ENCODE assay signal across 21 cellular contexts in the genomic region with DNA sequence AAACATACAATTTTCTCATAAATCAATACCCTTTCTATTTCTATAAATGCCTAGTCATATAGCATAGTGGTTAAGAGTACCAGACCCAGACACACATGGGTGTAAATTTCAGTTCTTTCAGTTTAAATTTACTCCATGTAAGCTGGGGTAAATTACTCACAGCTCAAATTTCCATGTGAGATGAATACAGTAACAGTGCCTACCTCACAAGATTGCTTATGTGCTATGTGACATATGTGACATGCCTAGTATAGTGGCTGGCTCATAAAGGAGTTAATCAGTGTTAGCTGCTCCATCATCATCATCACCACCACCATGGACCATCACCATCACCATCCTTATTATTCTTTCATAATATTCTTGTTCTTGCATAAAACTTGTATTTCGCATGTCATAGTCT.
"Had no signal": no experiment of that assay in that cellular context is flagged by ENCODE, and none has a peak within 500 bp of the region (broad histone marks: within the 10 kb centered on the region; RNA-seq: fewer than 3 reads in every experiment).

No MANE protein-coding gene starts in this region.

- H3K4me1 Mint-ChIP-seq: nephron had no signal

- H3K27me3 ChIP-seq: body of pancreas, heart right ventricle, pancreas, testis, vagina had no signal

- H3K27me3 Mint-ChIP-seq: dendritic cell treated with granulocyte-macrophage colony-stimulating factor and Interleukin-4, amounts not matched to agents 40 ng/mL and 50 ng/mL, for 4 days; memory B cell had no signal

- ATAC-seq: body of pancreas, heart right ventricle, left cardiac atrium, pancreas, right cardiac atrium had no signal

- H3K4me3 Mint-ChIP-seq: dendritic cell treated with granulocyte-macrophage colony-stimulating factor and Interleukin-4, amounts not matched to agents 40 ng/mL and 50 ng/mL, for 4 days; memory B cell; nephron had no signal

- H3K36me3 ChIP-seq: pancreas, vagina had no signal

- H3K4me1 ChIP-seq: body of pancreas, vagina had no signal

- H3K9me3 ChIP-seq: body of pancreas, pancreas, testis, vagina had no signal

- FAIRE-seq: endometrium, pancreas had no signal

- H3K4me3 ChIP-seq: body of pancreas, heart right ventricle, pancreas, testis, vagina had no signal

- H3K27ac ChIP-seq: body of pancreas, heart right ventricle, pancreas, testis, vagina, VCaP had no signal

- H3K9me3 Mint-ChIP-seq: dendritic cell treated with granulocyte-macrophage colony-stimulating factor and Interleukin-4, amounts not matched to agents 40 ng/mL and 50 ng/mL, for 4 days; memory B cell had no signal

- H3K27ac Mint-ChIP-seq: dendritic cell treated with granulocyte-macrophage colony-stimulating factor and Interleukin-4, amounts not matched to agents 40 ng/mL and 50 ng/mL, for 4 days; memory B cell; nephron had no signal

- DNase-seq: activated CD4-positive, alpha-beta T cell treated with anti-CD3 and anti-CD28 coated beads for 1 hour; activated CD4-positive, alpha-beta T cell treated with anti-CD3 and anti-CD28 coated beads, Interleukin-2, amount 50 U/mL, for 4 hours; activated naive CD4-positive, alpha-beta T cell; anterior cingulate cortex; body of pancreas; effector CD4-positive, alpha-beta T cell; heart right ventricle; islet precursor cell; left cardiac atrium; pancreas; right cardiac atrium; stimulated activated CD4-positive, alpha-beta T cell treated with anti-CD3 and anti-CD28 coated beads, Interleukin-12 subunit alpha, Interleukin-12 subunit beta, amount 100 ng/mL, for 4 hours; stimulated activated CD4-positive, alpha-beta T cell treated with anti-CD3 and anti-CD28 coated beads, Interleukin-4, amount 100 ng/mL, for 4 hours; testis; trophoblast cell had no signal
